In genomic region chr17:64230551-64231408, GRCh38 we compare ENCODE assay signal across 11 cellular contexts. TPM values are rescaled to one million over a fixed set of nuclear protein-coding genes. Genes with fewer than 3 reads are reported as not detected.
DNase-seq lines count a peak whose midpoint lies in the region; ATAC-seq and TF ChIP-seq lines count a peak whose summit lies in the region.
"Had no signal": no experiment of that assay in that cellular context is flagged by ENCODE, and none has a peak within 500 bp of the region (broad histone marks: within the 10 kb centered on the region; RNA-seq: fewer than 3 reads in every experiment).

No MANE protein-coding gene starts in this region.

- H3K36me3 ChIP-seq in breast epithelium (no peaks in the 10 kb centered on the region), stomach (peaks cover 0 to 6% (median 0%) of the 10 kb centered on the region in 4 donors), A673 (ENCODE audit: insufficient read depth, low read length, poor library complexity, severe bottlenecking) (no peaks in the 10 kb centered on the region)

- DNase-seq in HCEC 1CT (peak; percentile 95), breast epithelium (ENCODE audit: low spot score in 2 of 2) (no peak), hepatic stellate cell (ENCODE audit: low spot score) (peak; percentile 56), stomach (no peak), A673 (ENCODE audit: low spot score) (no peak), NCI-H1048 (lab: John Stamatoyannopoulos, UW) (no peak)
- DNase-seq: amygdala; NCI-H446; stimulated activated CD4-positive, alpha-beta T cell treated with anti-CD3 and anti-CD28 coated beads, Interleukin-1b, Interleukin-23, amount 100 ng/mL, for 48 hours had no signal

- peak overlapping the region in 1 of 3 donors; percentile 20 for H3K4me3 ChIP-seq in breast epithelium
- H3K4me3 ChIP-seq in stomach, result no peak overlapping the region
- H3K4me3 ChIP-seq in A673 (ENCODE audit: low read depth, low read length, poor library complexity, severe bottlenecking), result no peak overlapping the region

- H3K4me1 ChIP-seq in breast epithelium (peaks cover 12 to 13% of the 10 kb centered on the region in 2 donors), stomach (peaks cover 8 to 31% (median 18%) of the 10 kb centered on the region in 4 donors), A673 (ENCODE audit: insufficient read depth, low read length, poor library complexity, severe bottlenecking) (no peaks in the 10 kb centered on the region)

- CTCF ChIA-PET in A673 (lab: Charles Lee), result no interaction called here

- no peak for TF ChIP-seq POLR2A in breast epithelium (IDR thresholded peaks at IDR 0.05)
- TF ChIP-seq POLR2A in stomach (IDR thresholded peaks at IDR 0.05), result no peak

- H3K9me3 ChIP-seq in breast epithelium (no peaks in the 10 kb centered on the region), stomach (no peaks in the 10 kb centered on the region), A673 (ENCODE audit: low read depth, low read length, poor library complexity, severe bottlenecking) (no peaks in the 10 kb centered on the region)

- intact Hi-C loops in breast epithelium (cut with DNase I; ENCODE audit: low total_unique reads), result no loop called here
- intact Hi-C loops in stomach (cut with DNase I; ENCODE audit: low total_unique reads), result no loop called here
- intact Hi-C loops in A673 (cut with micrococcal nuclease; ENCODE audit: unreplicated experiment), result no loop called here

- WGBS in stomach, 5 donors, result 65 to 83% (median 79%) methylated on average over 4 of the region's 4 CpGs

- ATAC-seq in GM21528 (IDR thresholded peaks at IDR 0.05; ENCODE audit: low FRiP score, unreplicated experiment) (no peak), HG02588 (IDR thresholded peaks at IDR 0.05; ENCODE audit: unreplicated experiment) (no peak)

- H3K27me3 ChIP-seq in breast epithelium, result no peaks in the 10 kb centered on the region
- H3K27me3 ChIP-seq in stomach, result no peaks in the 10 kb centered on the region
- no peaks in the 10 kb centered on the region for H3K27me3 ChIP-seq in A673 (replicated peaks; ENCODE audit: insufficient read depth, low read depth, low read length, poor library complexity)

- H3K27ac ChIP-seq in breast epithelium (peak overlapping the region; percentile 84 to 91), stomach (peak overlapping the region; percentile 50 to 74 (median 73)), A673 (ENCODE audit: low read depth, low read length, poor library complexity, severe bottlenecking) (no peak overlapping the region)

- TF ChIP-seq EP300 in stomach (IDR thresholded peaks at IDR 0.05), result no peak

- no peak for TF ChIP-seq CTCF in breast epithelium (IDR thresholded peaks at IDR 0.05)
- TF ChIP-seq CTCF in stomach (IDR thresholded peaks at IDR 0.05), result no peak
- no peak for TF ChIP-seq CTCF in A673 (conservative IDR thresholded peaks at IDR 0.05; ENCODE audit: low read depth, low read length)

- BruUV-seq in A673 (replicated peaks; lab: Mats Ljungman, UMichigan), result no TSS peak

- POLR2A ChIA-PET in A673 (lab: Charles Lee; ENCODE audit: low non-redundant PET), result no interaction called here

RNA-seq across cellular contexts. Expression of gene TEX2, which starts 32.3 kb away (rescaled TPM):
- total RNA-seq in breast epithelium (10 to 100 TPM; 47.5 to 70.7 (median 69.6) TPM), stomach (10 to 100 TPM; 17.5 to 50.6 (median 40.0) TPM), A673 (2021) (16.1 and 17.5 TPM in 2 replicates)
- 1 to 10 TPM; 5.8 to 8.0 (median 7.7) TPM for polyA plus RNA-seq in stomach

Comparison
In these comparisons a context has a peak if more than half of its experiments do, and no peak if none do; other contexts are left out.
1. DNase-seq: peak in HCEC 1CT (single experiment) and hepatic stellate cell (single experiment); none in breast epithelium (0 of 2), stomach (single experiment), A673 (single experiment) and NCI-H1048 (single experiment).